ENCODE assay signal across 1 cellular context in the genomic region with DNA sequence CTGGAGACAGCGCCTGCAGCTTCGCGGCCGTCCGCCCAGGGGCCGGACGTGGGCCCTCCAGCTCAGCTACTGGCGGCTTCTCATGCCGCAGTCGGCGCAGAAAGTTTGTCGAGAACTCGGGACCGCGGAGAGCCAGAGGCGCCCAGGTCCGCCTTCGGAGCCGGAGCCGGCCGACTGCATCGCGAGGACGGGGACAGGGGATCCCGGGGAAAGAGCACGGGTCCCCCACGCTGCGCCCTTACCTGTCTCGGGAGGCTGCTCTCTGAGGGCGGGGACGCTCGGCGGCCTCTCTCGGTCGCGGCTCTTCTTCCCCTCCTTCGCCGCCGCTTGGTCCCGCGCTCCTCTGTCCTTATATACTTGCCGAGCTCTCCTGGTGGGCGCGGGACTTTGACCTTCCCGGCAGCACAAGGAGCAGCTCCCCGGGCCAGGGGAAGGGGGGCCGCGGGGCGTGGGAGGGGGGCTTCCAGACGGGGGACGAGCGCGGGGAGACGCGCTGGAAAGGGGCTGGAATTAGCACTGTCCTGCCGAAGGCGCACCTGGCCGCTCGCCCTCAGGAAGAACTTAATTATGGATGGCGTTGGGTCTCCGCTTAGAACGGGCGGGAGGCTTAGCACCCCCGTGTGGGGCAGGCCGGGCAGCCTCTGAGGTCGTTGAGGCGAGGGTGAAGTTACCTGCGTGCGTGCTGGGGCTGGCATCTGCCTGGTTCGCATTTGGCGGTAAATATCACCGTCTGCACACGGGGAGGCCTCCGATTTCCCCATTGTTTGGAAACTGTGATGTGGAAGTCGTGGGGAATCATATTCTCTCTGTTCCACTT.
TF ChIP-seq lines count a peak whose summit lies in the region.

A gene (minus strand): TSS at position 325 of the 817 bp plus-strand sequence. CDS start 3,808 bp downstream, outside the sequence.

TF ChIP-seq in HepG2, 621 proteins besides CTCF, POLR2A, EP300 and RAD21 (continued from another document):
- TF ChIP-seq, protein P1, sequence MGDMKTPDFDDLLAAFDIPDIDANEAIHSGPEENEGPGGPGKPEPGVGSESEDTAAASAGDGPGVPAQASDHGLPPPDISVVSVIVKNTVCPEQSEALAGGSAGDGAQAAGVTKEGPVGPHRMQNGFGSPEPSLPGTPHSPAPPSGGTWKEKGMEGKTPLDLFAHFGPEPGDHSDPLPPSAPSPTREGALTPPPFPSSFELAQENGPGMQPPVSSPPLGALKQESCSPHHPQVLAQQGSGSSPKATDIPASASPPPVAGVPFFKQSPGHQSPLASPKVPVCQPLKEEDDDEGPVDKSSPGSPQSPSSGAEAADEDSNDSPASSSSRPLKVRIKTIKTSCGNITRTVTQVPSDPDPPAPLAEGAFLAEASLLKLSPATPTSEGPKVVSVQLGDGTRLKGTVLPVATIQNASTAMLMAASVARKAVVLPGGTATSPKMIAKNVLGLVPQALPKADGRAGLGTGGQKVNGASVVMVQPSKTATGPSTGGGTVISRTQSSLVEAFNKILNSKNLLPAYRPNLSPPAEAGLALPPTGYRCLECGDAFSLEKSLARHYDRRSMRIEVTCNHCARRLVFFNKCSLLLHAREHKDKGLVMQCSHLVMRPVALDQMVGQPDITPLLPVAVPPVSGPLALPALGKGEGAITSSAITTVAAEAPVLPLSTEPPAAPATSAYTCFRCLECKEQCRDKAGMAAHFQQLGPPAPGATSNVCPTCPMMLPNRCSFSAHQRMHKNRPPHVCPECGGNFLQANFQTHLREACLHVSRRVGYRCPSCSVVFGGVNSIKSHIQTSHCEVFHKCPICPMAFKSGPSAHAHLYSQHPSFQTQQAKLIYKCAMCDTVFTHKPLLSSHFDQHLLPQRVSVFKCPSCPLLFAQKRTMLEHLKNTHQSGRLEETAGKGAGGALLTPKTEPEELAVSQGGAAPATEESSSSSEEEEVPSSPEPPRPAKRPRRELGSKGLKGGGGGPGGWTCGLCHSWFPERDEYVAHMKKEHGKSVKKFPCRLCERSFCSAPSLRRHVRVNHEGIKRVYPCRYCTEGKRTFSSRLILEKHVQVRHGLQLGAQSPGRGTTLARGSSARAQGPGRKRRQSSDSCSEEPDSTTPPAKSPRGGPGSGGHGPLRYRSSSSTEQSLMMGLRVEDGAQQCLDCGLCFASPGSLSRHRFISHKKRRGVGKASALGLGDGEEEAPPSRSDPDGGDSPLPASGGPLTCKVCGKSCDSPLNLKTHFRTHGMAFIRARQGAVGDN (CRISPR knock-in tag; IDR thresholded peaks at IDR 0.05) = peak; percentile 47
- TF ChIP-seq ZNF556 (CRISPR knock-in tag; IDR thresholded peaks at IDR 0.05; ENCODE audit: borderline replicate concordance) = no peak
- TF ChIP-seq, protein P2, sequence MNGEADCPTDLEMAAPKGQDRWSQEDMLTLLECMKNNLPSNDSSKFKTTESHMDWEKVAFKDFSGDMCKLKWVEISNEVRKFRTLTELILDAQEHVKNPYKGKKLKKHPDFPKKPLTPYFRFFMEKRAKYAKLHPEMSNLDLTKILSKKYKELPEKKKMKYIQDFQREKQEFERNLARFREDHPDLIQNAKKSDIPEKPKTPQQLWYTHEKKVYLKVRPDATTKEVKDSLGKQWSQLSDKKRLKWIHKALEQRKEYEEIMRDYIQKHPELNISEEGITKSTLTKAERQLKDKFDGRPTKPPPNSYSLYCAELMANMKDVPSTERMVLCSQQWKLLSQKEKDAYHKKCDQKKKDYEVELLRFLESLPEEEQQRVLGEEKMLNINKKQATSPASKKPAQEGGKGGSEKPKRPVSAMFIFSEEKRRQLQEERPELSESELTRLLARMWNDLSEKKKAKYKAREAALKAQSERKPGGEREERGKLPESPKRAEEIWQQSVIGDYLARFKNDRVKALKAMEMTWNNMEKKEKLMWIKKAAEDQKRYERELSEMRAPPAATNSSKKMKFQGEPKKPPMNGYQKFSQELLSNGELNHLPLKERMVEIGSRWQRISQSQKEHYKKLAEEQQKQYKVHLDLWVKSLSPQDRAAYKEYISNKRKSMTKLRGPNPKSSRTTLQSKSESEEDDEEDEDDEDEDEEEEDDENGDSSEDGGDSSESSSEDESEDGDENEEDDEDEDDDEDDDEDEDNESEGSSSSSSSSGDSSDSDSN (CRISPR knock-in tag; IDR thresholded peaks at IDR 0.05) = 0 out of 2 replicates have a peak, but pooled peaks have one; percentile 43
- TF ChIP-seq ZNF567 (CRISPR knock-in tag; IDR thresholded peaks at IDR 0.05; ENCODE audit: borderline replicate concordance) = 0 out of 2 replicates have a peak, but pooled peaks have one; percentile 33
- TF ChIP-seq POLR2AphosphoS5 (IDR thresholded peaks at IDR 0.05; ENCODE audit: low read depth, low read length) = no peak
- TF ChIP-seq HNRNPLL (IDR thresholded peaks at IDR 0.05; ENCODE audit: low read depth, low read length, poor library complexity, severe bottlenecking) = peak; percentile 86
- TF ChIP-seq, protein P3, sequence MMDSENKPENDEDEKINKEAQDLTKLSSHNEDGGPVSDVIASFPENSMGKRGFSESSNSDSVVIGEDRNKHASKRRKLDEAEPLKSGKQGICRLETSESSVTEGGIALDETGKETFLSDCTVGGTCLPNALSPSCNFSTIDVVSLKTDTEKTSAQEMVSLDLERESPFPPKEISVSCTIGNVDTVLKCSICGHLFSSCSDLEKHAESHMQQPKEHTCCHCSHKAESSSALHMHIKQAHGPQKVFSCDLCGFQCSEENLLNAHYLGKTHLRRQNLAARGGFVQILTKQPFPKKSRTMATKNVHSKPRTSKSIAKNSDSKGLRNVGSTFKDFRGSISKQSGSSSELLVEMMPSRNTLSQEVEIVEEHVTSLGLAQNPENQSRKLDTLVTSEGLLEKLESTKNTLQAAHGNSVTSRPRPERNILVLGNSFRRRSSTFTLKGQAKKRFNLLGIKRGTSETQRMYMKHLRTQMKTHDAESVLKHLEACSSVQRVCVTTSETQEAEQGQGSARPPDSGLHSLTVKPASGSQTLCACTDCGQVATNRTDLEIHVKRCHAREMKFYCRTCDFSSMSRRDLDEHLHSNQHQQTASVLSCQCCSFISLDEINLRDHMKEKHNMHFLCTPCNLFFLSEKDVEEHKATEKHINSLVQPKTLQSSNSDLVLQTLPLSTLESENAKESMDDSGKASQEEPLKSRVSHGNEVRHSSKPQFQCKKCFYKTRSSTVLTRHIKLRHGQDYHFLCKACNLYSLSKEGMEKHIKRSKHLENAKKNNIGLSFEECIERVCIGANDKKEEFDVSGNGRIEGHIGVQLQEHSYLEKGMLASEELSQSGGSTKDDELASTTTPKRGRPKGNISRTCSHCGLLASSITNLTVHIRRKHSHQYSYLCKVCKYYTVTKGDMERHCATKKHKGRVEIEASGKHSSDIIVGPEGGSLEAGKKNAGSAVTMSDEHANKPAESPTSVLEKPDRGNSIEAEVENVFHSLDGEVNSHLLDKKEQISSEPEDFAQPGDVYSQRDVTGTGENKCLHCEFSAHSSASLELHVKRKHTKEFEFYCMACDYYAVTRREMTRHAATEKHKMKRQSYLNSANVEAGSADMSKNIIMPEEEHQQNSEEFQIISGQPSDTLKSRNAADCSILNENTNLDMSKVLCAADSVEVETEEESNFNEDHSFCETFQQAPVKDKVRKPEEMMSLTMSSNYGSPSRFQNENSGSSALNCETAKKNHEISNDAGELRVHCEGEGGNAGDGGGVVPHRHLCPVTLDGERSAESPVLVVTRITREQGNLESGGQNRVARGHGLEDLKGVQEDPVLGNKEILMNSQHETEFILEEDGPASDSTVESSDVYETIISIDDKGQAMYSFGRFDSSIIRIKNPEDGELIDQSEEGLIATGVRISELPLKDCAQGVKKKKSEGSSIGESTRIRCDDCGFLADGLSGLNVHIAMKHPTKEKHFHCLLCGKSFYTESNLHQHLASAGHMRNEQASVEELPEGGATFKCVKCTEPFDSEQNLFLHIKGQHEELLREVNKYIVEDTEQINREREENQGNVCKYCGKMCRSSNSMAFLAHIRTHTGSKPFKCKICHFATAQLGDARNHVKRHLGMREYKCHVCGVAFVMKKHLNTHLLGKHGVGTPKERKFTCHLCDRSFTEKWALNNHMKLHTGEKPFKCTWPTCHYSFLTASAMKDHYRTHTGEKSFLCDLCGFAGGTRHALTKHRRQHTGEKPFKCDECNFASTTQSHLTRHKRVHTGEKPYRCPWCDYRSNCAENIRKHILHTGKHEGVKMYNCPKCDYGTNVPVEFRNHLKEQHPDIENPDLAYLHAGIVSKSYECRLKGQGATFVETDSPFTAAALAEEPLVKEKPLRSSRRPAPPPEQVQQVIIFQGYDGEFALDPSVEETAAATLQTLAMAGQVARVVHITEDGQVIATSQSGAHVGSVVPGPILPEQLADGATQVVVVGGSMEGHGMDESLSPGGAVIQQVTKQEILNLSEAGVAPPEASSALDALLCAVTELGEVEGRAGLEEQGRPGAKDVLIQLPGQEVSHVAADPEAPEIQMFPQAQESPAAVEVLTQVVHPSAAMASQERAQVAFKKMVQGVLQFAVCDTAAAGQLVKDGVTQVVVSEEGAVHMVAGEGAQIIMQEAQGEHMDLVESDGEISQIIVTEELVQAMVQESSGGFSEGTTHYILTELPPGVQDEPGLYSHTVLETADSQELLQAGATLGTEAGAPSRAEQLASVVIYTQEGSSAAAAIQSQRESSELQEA (CRISPR knock-in tag; IDR thresholded peaks at IDR 0.05; ENCODE audit: not compliant biosample characterization) = peak; percentile 55
- no peak for TF ChIP-seq RFX3 (CRISPR knock-in tag; IDR thresholded peaks at IDR 0.05)
- TF ChIP-seq, protein P4, sequence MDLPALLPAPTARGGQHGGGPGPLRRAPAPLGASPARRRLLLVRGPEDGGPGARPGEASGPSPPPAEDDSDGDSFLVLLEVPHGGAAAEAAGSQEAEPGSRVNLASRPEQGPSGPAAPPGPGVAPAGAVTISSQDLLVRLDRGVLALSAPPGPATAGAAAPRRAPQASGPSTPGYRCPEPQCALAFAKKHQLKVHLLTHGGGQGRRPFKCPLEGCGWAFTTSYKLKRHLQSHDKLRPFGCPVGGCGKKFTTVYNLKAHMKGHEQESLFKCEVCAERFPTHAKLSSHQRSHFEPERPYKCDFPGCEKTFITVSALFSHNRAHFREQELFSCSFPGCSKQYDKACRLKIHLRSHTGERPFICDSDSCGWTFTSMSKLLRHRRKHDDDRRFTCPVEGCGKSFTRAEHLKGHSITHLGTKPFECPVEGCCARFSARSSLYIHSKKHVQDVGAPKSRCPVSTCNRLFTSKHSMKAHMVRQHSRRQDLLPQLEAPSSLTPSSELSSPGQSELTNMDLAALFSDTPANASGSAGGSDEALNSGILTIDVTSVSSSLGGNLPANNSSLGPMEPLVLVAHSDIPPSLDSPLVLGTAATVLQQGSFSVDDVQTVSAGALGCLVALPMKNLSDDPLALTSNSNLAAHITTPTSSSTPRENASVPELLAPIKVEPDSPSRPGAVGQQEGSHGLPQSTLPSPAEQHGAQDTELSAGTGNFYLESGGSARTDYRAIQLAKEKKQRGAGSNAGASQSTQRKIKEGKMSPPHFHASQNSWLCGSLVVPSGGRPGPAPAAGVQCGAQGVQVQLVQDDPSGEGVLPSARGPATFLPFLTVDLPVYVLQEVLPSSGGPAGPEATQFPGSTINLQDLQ (CRISPR knock-in tag; IDR thresholded peaks at IDR 0.05) = no peak
- no peak for TF ChIP-seq MAF1 (CRISPR knock-in tag; IDR thresholded peaks at IDR 0.05; ENCODE audit: borderline replicate concordance)
- TF ChIP-seq CBX2 (IDR thresholded peaks at IDR 0.05; ENCODE audit: low read depth, low read length) = no peak
- TF ChIP-seq CBX2 (CRISPR knock-in tag; IDR thresholded peaks at IDR 0.05; ENCODE audit: low read depth) = peak; percentile 37; the same call in 1 of the 2 replicates
- TF ChIP-seq, protein P5, sequence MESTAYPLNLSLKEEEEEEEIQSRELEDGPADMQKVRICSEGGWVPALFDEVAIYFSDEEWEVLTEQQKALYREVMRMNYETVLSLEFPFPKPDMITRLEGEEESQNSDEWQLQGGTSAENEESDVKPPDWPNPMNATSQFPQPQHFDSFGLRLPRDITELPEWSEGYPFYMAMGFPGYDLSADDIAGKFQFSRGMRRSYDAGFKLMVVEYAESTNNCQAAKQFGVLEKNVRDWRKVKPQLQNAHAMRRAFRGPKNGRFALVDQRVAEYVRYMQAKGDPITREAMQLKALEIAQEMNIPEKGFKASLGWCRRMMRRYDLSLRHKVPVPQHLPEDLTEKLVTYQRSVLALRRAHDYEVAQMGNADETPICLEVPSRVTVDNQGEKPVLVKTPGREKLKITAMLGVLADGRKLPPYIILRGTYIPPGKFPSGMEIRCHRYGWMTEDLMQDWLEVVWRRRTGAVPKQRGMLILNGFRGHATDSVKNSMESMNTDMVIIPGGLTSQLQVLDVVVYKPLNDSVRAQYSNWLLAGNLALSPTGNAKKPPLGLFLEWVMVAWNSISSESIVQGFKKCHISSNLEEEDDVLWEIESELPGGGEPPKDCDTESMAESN (CRISPR knock-in tag; conservative IDR thresholded peaks at IDR 0.05) = 0 out of 2 replicates have a peak, but pooled peaks have one; percentile 42
